Comparison of ENCODE assay signal across 1 cellular context in genomic region chr2:191637182-191638078, GRCh38.
TF ChIP-seq lines count a peak whose summit lies in the region.

No MANE protein-coding gene starts in this region.

TF ChIP-seq in K562, 482 proteins besides CTCF, POLR2A, EP300 and RAD21 (continued from another document and continues in another):
- TF ChIP-seq, protein P1, sequence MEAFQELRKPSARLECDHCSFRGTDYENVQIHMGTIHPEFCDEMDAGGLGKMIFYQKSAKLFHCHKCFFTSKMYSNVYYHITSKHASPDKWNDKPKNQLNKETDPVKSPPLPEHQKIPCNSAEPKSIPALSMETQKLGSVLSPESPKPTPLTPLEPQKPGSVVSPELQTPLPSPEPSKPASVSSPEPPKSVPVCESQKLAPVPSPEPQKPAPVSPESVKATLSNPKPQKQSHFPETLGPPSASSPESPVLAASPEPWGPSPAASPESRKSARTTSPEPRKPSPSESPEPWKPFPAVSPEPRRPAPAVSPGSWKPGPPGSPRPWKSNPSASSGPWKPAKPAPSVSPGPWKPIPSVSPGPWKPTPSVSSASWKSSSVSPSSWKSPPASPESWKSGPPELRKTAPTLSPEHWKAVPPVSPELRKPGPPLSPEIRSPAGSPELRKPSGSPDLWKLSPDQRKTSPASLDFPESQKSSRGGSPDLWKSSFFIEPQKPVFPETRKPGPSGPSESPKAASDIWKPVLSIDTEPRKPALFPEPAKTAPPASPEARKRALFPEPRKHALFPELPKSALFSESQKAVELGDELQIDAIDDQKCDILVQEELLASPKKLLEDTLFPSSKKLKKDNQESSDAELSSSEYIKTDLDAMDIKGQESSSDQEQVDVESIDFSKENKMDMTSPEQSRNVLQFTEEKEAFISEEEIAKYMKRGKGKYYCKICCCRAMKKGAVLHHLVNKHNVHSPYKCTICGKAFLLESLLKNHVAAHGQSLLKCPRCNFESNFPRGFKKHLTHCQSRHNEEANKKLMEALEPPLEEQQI (IDR thresholded peaks at IDR 0.05): 0 out of 2 replicates have a peak, but pooled peaks have one; percentile 39
- TF ChIP-seq NR4A1 (CRISPR knock-in tag; IDR thresholded peaks at IDR 0.05) (no peak), NR4A1 (tag; IDR thresholded peaks at IDR 0.05) (0 out of 2 replicates have a peak, but pooled peaks have one; percentile 32), ID3 (CRISPR knock-in tag; IDR thresholded peaks at IDR 0.05) (no peak), ID3 (tag; IDR thresholded peaks at IDR 0.05) (peak; percentile 74), CBFA2T3 (IDR thresholded peaks at IDR 0.05) (peak; percentile 66), HDAC8 (tag; IDR thresholded peaks at IDR 0.05) (no peak), SMARCA4 (IDR thresholded peaks at IDR 0.05) (peak; percentile 94), ZNF146 (CRISPR knock-in tag; IDR thresholded peaks at IDR 0.05; ENCODE audit: unreplicated experiment) (no peak), ETV1 (tag; conservative IDR thresholded peaks at IDR 0.05; ENCODE audit: low read depth) (peak; percentile 69; the same call in 1 of the 2 replicates), SIX5 (IDR thresholded peaks at IDR 0.05; ENCODE audit: borderline replicate concordance in 1 of 2, insufficient read depth in 1 of 2, low read depth in 1 of 2, low read length in 2 of 2) (no peak; a peak in 1 of 4 replicates), ZSCAN29 (IDR thresholded peaks at IDR 0.05) (no peak), TCF7L2 (IDR thresholded peaks at IDR 0.05; ENCODE audit: low read depth, low read length) (no peak), YY1 (IDR thresholded peaks at IDR 0.05; ENCODE audit: borderline replicate concordance in 1 of 3, control insufficient read depth in 1 of 3, extremely low read depth in 1 of 3, insufficient read depth in 3 of 3, insufficient read length in 1 of 3, insufficient replicate concordance in 2 of 3, low read depth in 1 of 3, low read length in 2 of 3) (peak in 2 of 3 experiments; percentile 15 to 80), REST (CRISPR knock-in tag; IDR thresholded peaks at IDR 0.05; ENCODE audit: low read depth) (no peak), PKNOX1 (IDR thresholded peaks at IDR 0.05) (peak; percentile 84), ZNF316 (IDR thresholded peaks at IDR 0.05) (peak; percentile 97), GATAD2B (IDR thresholded peaks at IDR 0.05; ENCODE audit: borderline replicate concordance) (peak; percentile 89), NFE2 (IDR thresholded peaks at IDR 0.05; ENCODE audit: low read depth) (peak; percentile 88), TFAM (CRISPR knock-in tag; conservative IDR thresholded peaks at IDR 0.05) (no peak), TRIM24 (IDR thresholded peaks at IDR 0.05) (peak; percentile 53 to 68; a peak in 3 of 4 replicates), ZEB2 (IDR thresholded peaks at IDR 0.05) (no peak), MBD2 (IDR thresholded peaks at IDR 0.05; ENCODE audit: borderline replicate concordance, low read depth) (no peak), TSC22D4 (tag; IDR thresholded peaks at IDR 0.05) (no peak), CCAR2 (IDR thresholded peaks at IDR 0.05; ENCODE audit: low read depth, low read length) (no peak), SMAD4 (CRISPR knock-in tag; conservative IDR thresholded peaks at IDR 0.05) (peak; percentile 72; the same call in 1 of the 2 replicates), RAD51 (IDR thresholded peaks at IDR 0.05; ENCODE audit: borderline replicate concordance, low read depth) (no peak), JUND (IDR thresholded peaks at IDR 0.05; ENCODE audit: borderline replicate concordance, low read depth, low read length) (peak; percentile 65), JUND (tag; IDR thresholded peaks at IDR 0.05; ENCODE audit: borderline replicate concordance, low read depth, low read length) (peak; percentile 82; the same call in 2 of the 3 replicates), PHF20 (IDR thresholded peaks at IDR 0.05; ENCODE audit: partially characterized antibody) (no peak), NFRKB (IDR thresholded peaks at IDR 0.05; ENCODE audit: low read depth) (peak; percentile 53; the same call in 1 of the 2 replicates), XRCC4 (IDR thresholded peaks at IDR 0.05; ENCODE audit: extremely low read depth, insufficient read depth, insufficient read length) (no peak), ESRRA (IDR thresholded peaks at IDR 0.05; ENCODE audit: borderline replicate concordance, low read depth) (peak; percentile 23; the same call in 1 of the 2 replicates), SRSF1 (IDR thresholded peaks at IDR 0.05; ENCODE audit: low read depth, low read length) (no peak), ZBTB9 (CRISPR knock-in tag; IDR thresholded peaks at IDR 0.05) (0 out of 2 replicates have a peak, but pooled peaks have one; percentile 15), PTBP1 (IDR thresholded peaks at IDR 0.05; ENCODE audit: low read depth, low read length) (no peak), ZKSCAN8 (CRISPR knock-in tag; IDR thresholded peaks at IDR 0.05) (no peak; the same call in 1 of the 2 replicates), C11orf30 (IDR thresholded peaks at IDR 0.05; ENCODE audit: low read depth) (peak; percentile 96), ATF1 (CRISPR knock-in tag; IDR thresholded peaks at IDR 0.05) (no peak), ATF1 (tag; IDR thresholded peaks at IDR 0.05) (peak; percentile 47; the same call in 1 of the 2 replicates), ZSCAN32 (CRISPR knock-in tag; IDR thresholded peaks at IDR 0.05) (no peak), TBL1XR1 (IDR thresholded peaks at IDR 0.05; ENCODE audit: low read length in 2 of 2) (peak in 1 of 2 experiments; percentile 74; a peak in 2 of 4 replicates), GTF2E2 (tag; IDR thresholded peaks at IDR 0.05) (0 out of 2 replicates have a peak, but pooled peaks have one; percentile 51), NFYB (IDR thresholded peaks at IDR 0.05; ENCODE audit: extremely low read depth, insufficient read length) (no peak), ZNF24 (IDR thresholded peaks at IDR 0.05) (no peak), ZNF668 (CRISPR knock-in tag; IDR thresholded peaks at IDR 0.05) (no peak), ZZZ3 (IDR thresholded peaks at IDR 0.05) (no peak), MCM7 (IDR thresholded peaks at IDR 0.05) (no peak), LEF1 (IDR thresholded peaks at IDR 0.05) (peak; percentile 89), TRIM25 (IDR thresholded peaks at IDR 0.05; ENCODE audit: borderline replicate concordance) (no peak), MTA3 (IDR thresholded peaks at IDR 0.05; ENCODE audit: borderline replicate concordance) (0 out of 2 replicates have a peak, but pooled peaks have one; percentile 31), RBM34 (IDR thresholded peaks at IDR 0.05; ENCODE audit: borderline replicate concordance, insufficient read depth, low read length) (no peak), PHF21A (IDR thresholded peaks at IDR 0.05; ENCODE audit: borderline replicate concordance, low read depth) (no peak), PCBP2 (IDR thresholded peaks at IDR 0.05; ENCODE audit: low read depth, low read length, poor library complexity, severe bottlenecking) (no peak), ZNF384 (IDR thresholded peaks at IDR 0.05; ENCODE audit: low read depth, low read length) (no peak), ARHGAP35 (IDR thresholded peaks at IDR 0.05; ENCODE audit: partially characterized antibody) (no peak), CEBPB (tag; IDR thresholded peaks at IDR 0.05) (0 out of 2 replicates have a peak, but pooled peaks have one; percentile 6), ARID1B (IDR thresholded peaks at IDR 0.05) (peak; percentile 91), GATAD2A (IDR thresholded peaks at IDR 0.05) (0 out of 2 replicates have a peak, but pooled peaks have one; percentile 41), GATA2 (CRISPR knock-in tag; IDR thresholded peaks at IDR 0.05) (peak; percentile 73; the same call in 1 of the 2 replicates)
- TF ChIP-seq, protein P2, sequence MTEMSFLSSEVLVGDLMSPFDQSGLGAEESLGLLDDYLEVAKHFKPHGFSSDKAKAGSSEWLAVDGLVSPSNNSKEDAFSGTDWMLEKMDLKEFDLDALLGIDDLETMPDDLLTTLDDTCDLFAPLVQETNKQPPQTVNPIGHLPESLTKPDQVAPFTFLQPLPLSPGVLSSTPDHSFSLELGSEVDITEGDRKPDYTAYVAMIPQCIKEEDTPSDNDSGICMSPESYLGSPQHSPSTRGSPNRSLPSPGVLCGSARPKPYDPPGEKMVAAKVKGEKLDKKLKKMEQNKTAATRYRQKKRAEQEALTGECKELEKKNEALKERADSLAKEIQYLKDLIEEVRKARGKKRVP (CRISPR knock-in tag; IDR thresholded peaks at IDR 0.05): no peak
- TF ChIP-seq, protein P3, sequence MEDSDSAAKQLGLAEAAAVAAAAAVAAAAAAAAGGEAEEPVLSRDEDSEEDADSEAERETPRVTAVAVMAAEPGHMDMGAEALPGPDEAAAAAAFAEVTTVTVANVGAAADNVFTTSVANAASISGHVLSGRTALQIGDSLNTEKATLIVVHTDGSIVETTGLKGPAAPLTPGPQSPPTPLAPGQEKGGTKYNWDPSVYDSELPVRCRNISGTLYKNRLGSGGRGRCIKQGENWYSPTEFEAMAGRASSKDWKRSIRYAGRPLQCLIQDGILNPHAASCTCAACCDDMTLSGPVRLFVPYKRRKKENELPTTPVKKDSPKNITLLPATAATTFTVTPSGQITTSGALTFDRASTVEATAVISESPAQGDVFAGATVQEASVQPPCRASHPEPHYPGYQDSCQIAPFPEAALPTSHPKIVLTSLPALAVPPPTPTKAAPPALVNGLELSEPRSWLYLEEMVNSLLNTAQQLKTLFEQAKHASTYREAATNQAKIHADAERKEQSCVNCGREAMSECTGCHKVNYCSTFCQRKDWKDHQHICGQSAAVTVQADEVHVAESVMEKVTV (CRISPR knock-in tag; IDR thresholded peaks at IDR 0.05): no peak
- TF ChIP-seq, protein P4, sequence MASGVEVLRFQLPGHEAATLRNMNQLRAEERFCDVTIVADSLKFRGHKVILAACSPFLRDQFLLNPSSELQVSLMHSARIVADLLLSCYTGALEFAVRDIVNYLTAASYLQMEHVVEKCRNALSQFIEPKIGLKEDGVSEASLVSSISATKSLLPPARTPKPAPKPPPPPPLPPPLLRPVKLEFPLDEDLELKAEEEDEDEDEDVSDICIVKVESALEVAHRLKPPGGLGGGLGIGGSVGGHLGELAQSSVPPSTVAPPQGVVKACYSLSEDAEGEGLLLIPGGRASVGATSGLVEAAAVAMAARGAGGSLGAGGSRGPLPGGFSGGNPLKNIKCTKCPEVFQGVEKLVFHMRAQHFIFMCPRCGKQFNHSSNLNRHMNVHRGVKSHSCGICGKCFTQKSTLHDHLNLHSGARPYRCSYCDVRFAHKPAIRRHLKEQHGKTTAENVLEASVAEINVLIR (CRISPR knock-in tag; IDR thresholded peaks at IDR 0.05): 0 out of 2 replicates have a peak, but pooled peaks have one; percentile 30
